17 cellular contexts compared by ENCODE assay signal in the genomic region with DNA sequence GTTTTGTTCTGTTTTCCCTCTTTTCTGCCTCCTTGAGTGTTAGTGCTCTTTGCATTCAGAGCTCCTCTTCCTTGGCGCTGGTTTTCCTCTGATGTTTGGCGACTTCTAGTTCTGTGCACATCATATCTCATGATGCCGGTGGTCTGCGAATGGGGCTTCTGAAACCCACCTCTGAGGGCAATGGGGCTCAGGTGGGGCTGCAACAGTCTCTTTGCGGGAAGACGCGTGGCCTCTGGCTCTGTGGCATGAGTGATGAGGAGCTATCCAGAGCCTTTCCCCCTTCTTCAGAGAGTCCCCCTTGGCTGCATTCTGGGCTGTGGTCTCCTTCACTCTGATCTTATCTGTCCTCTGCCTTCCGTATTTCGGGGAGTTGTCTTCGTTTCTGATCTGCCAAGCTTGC. TPM values are rescaled to one million over a fixed set of nuclear protein-coding genes. Genes with fewer than 3 reads are reported as not detected.
DNase-seq lines count a peak whose midpoint lies in the region; ATAC-seq and TF ChIP-seq lines count a peak whose summit lies in the region.
"Had no signal": no experiment of that assay in that cellular context is flagged by ENCODE, and none has a peak within 500 bp of the region (broad histone marks: within the 10 kb centered on the region; RNA-seq: fewer than 3 reads in every experiment).

No MANE protein-coding gene starts in this region.

- intact Hi-C loops in natural killer cell (cut with micrococcal nuclease): no loop called here

- H3K27ac Mint-ChIP-seq in T-helper 1 cell treated with Interleukin-12 subunit alpha and Interleukin-12 subunit beta and Interleukin-4 antibody, amounts not matched to agents 30 μg/mL and 1 μg/mL, for 36 hours: peak overlapping the region; percentile 32
- peak overlapping the region; percentile 60 to 77 for H3K27ac Mint-ChIP-seq in natural killer cell treated with Interleukin-12 subunit alpha and Interleukin-12 subunit beta and Interleukin-15 and Interleukin-18, amount 100 ng/mL, for 72 hours
- peak overlapping the region in 1 of 2 donors; percentile 52 for H3K27ac Mint-ChIP-seq in natural killer cell
- peak overlapping the region; percentile 33 for H3K27ac Mint-ChIP-seq in neural progenitor cell
- peak overlapping the region; percentile 63 for H3K27ac Mint-ChIP-seq in stimulated activated effector memory CD8-positive, alpha-beta T cell treated with anti-CD3 and anti-CD28 coated beads, Interleukin-12 subunit alpha, Interleukin-12 subunit beta, amount 100 ng/mL, for 72 hours
- H3K27ac Mint-ChIP-seq: CD8-positive, alpha-beta T cell had no signal

- DNase-seq in T-helper 1 cell: no peak
- no peak for DNase-seq in natural killer cell treated with Interleukin-12 subunit alpha and Interleukin-12 subunit beta and Interleukin-15 and Interleukin-18, amount 100 ng/mL, for 72 hours (ENCODE audit: low spot score)
- no peak for DNase-seq in natural killer cell
- no peak for DNase-seq in neural progenitor cell (ENCODE audit: low spot score)
- DNase-seq in stimulated activated effector memory CD8-positive, alpha-beta T cell treated with anti-CD3 and anti-CD28 coated beads, Interleukin-12 subunit alpha, Interleukin-12 subunit beta, amount 100 ng/mL, for 72 hours (ENCODE audit: low spot score in 2 of 2): no peak
- no peak for DNase-seq in HPDE6-E6E7 (ENCODE audit: extremely low spot score)
- DNase-seq: Calu3; CD8-positive, alpha-beta T cell; DMS79 treated with DMSO at 0.1 percent for 48 hours; GF-D8; H9 had no signal

- H3K9me3 Mint-ChIP-seq in T-helper 1 cell treated with Interleukin-12 subunit alpha and Interleukin-12 subunit beta and Interleukin-4 antibody, amounts not matched to agents 30 μg/mL and 1 μg/mL, for 36 hours: no peaks in the 10 kb centered on the region
- no peaks in the 10 kb centered on the region for H3K9me3 Mint-ChIP-seq in natural killer cell treated with Interleukin-12 subunit alpha and Interleukin-12 subunit beta and Interleukin-15 and Interleukin-18, amount 100 ng/mL, for 72 hours
- H3K9me3 Mint-ChIP-seq in natural killer cell (no peaks in the 10 kb centered on the region), neural progenitor cell (peaks cover 3% of the 10 kb centered on the region)
- no peaks in the 10 kb centered on the region for H3K9me3 Mint-ChIP-seq in stimulated activated effector memory CD8-positive, alpha-beta T cell treated with anti-CD3 and anti-CD28 coated beads, Interleukin-12 subunit alpha, Interleukin-12 subunit beta, amount 100 ng/mL, for 72 hours
- H3K9me3 Mint-ChIP-seq: H9 had no signal

- H3K36me3 Mint-ChIP-seq in T-helper 1 cell treated with Interleukin-12 subunit alpha and Interleukin-12 subunit beta and Interleukin-4 antibody, amounts not matched to agents 30 μg/mL and 1 μg/mL, for 36 hours (ENCODE audit: low read depth): peaks cover 23% of the 10 kb centered on the region
- peaks cover 11% of the 10 kb centered on the region for H3K36me3 Mint-ChIP-seq in natural killer cell treated with Interleukin-12 subunit alpha and Interleukin-12 subunit beta and Interleukin-15 and Interleukin-18, amount 100 ng/mL, for 72 hours
- H3K36me3 Mint-ChIP-seq in natural killer cell: no peaks in the 10 kb centered on the region
- no peaks in the 10 kb centered on the region for H3K36me3 Mint-ChIP-seq in neural progenitor cell
- H3K36me3 Mint-ChIP-seq in stimulated activated effector memory CD8-positive, alpha-beta T cell treated with anti-CD3 and anti-CD28 coated beads, Interleukin-12 subunit alpha, Interleukin-12 subunit beta, amount 100 ng/mL, for 72 hours: peaks cover 66% of the 10 kb centered on the region
- H3K36me3 Mint-ChIP-seq: CD14-positive monocyte; CD8-positive, alpha-beta T cell had no signal

- ATAC-seq in natural killer cell treated with Interleukin-12 subunit alpha and Interleukin-12 subunit beta and Interleukin-15 and Interleukin-18, amount 100 ng/mL, for 72 hours: no peak
- ATAC-seq in natural killer cell: no peak
- no peak for ATAC-seq in stimulated activated effector memory CD8-positive, alpha-beta T cell treated with anti-CD3 and anti-CD28 coated beads, Interleukin-12 subunit alpha, Interleukin-12 subunit beta, amount 100 ng/mL, for 72 hours
- ATAC-seq in HG02852 (IDR thresholded peaks at IDR 0.05; ENCODE audit: unreplicated experiment): no peak
- ATAC-seq: A549; CD8-positive, alpha-beta T cell had no signal

- no peaks in the 10 kb centered on the region for H3K4me1 ChIP-seq in neural progenitor cell
- H3K4me1 ChIP-seq: A549, BLaER1 had no signal

- no peaks in the 10 kb centered on the region for H3K27me3 ChIP-seq in neural progenitor cell
- H3K27me3 ChIP-seq: BLaER1 had no signal

- no peaks in the 10 kb centered on the region for H3F3A ChIP-seq in neural progenitor cell (ENCODE audit: low read depth)

- H3K27ac ChIP-seq in neural progenitor cell: no peak overlapping the region
- H3K27ac ChIP-seq: 22Rv1, A549, BLaER1 had no signal

- H3K27me3 Mint-ChIP-seq in T-helper 1 cell treated with Interleukin-12 subunit alpha and Interleukin-12 subunit beta and Interleukin-4 antibody, amounts not matched to agents 30 μg/mL and 1 μg/mL, for 36 hours (ENCODE audit: low read depth): no peaks in the 10 kb centered on the region
- H3K27me3 Mint-ChIP-seq in natural killer cell treated with Interleukin-12 subunit alpha and Interleukin-12 subunit beta and Interleukin-15 and Interleukin-18, amount 100 ng/mL, for 72 hours: peaks cover 0 to 4% of the 10 kb centered on the region in 2 donors
- H3K27me3 Mint-ChIP-seq in natural killer cell (ENCODE audit: low read depth in 2 of 2) (peaks cover 6 to 8% of the 10 kb centered on the region in 2 donors), neural progenitor cell (ENCODE audit: insufficient read depth, low read depth) (peaks cover 4% of the 10 kb centered on the region)

- H3K4me2 ChIP-seq in neural progenitor cell: no peak overlapping the region
- H3K4me2 ChIP-seq: A549, BLaER1 had no signal

- TF ChIP-seq CTCF in natural killer cell (IDR thresholded peaks at IDR 0.05) (no peak), neural progenitor cell (IDR thresholded peaks at IDR 0.05) (no peak)

- no peak overlapping the region for H3K9ac ChIP-seq in neural progenitor cell
- H3K9ac ChIP-seq: BLaER1 had no signal

- peaks cover 22% of the 10 kb centered on the region for H3K4me1 Mint-ChIP-seq in T-helper 1 cell treated with Interleukin-12 subunit alpha and Interleukin-12 subunit beta and Interleukin-4 antibody, amounts not matched to agents 30 μg/mL and 1 μg/mL, for 36 hours (ENCODE audit: low read depth)
- peaks cover 24 to 34% of the 10 kb centered on the region in 2 donors for H3K4me1 Mint-ChIP-seq in natural killer cell treated with Interleukin-12 subunit alpha and Interleukin-12 subunit beta and Interleukin-15 and Interleukin-18, amount 100 ng/mL, for 72 hours (ENCODE audit: low read depth in 2 of 2)
- H3K4me1 Mint-ChIP-seq in natural killer cell (peaks cover 17 to 41% of the 10 kb centered on the region in 2 donors), neural progenitor cell (no peaks in the 10 kb centered on the region)
- H3K4me1 Mint-ChIP-seq in stimulated activated effector memory CD8-positive, alpha-beta T cell treated with anti-CD3 and anti-CD28 coated beads, Interleukin-12 subunit alpha, Interleukin-12 subunit beta, amount 100 ng/mL, for 72 hours: peaks cover 27% of the 10 kb centered on the region
- H3K4me1 Mint-ChIP-seq: CD14-positive monocyte, H9 had no signal

- H3K9me3 ChIP-seq in neural progenitor cell (ENCODE audit: low read depth): no peaks in the 10 kb centered on the region
- H3K9me3 ChIP-seq: A549 had no signal

- no peaks in the 10 kb centered on the region for H3K79me2 ChIP-seq in neural progenitor cell (ENCODE audit: low read depth)

- H3K36me3 ChIP-seq in neural progenitor cell: no peaks in the 10 kb centered on the region

- no peak overlapping the region for H2AFZ ChIP-seq in neural progenitor cell (replicated peaks)

- H3K4me3 Mint-ChIP-seq in T-helper 1 cell treated with Interleukin-12 subunit alpha and Interleukin-12 subunit beta and Interleukin-4 antibody, amounts not matched to agents 30 μg/mL and 1 μg/mL, for 36 hours: no peak overlapping the region
- peak overlapping the region; percentile 52 for H3K4me3 Mint-ChIP-seq in natural killer cell treated with Interleukin-12 subunit alpha and Interleukin-12 subunit beta and Interleukin-15 and Interleukin-18, amount 100 ng/mL, for 72 hours
- H3K4me3 Mint-ChIP-seq in natural killer cell (no peak overlapping the region), neural progenitor cell (no peak overlapping the region)
- H3K4me3 Mint-ChIP-seq in stimulated activated effector memory CD8-positive, alpha-beta T cell treated with anti-CD3 and anti-CD28 coated beads, Interleukin-12 subunit alpha, Interleukin-12 subunit beta, amount 100 ng/mL, for 72 hours: no peak overlapping the region
- H3K4me3 Mint-ChIP-seq: CD14-positive monocyte; CD8-positive, alpha-beta T cell; H9 had no signal

- H3K4me3 ChIP-seq in neural progenitor cell: no peak overlapping the region
- H3K4me3 ChIP-seq: A549, BLaER1 had no signal

- H4K20me1 ChIP-seq in neural progenitor cell (ENCODE audit: low read depth): no peaks in the 10 kb centered on the region
- H4K20me1 ChIP-seq: BLaER1 had no signal

RNA-seq across cellular contexts. Expression of gene TNFRSF8, which starts 39.0 kb away (rescaled TPM):
- 10 to 100 TPM; 16.3 to 77.3 TPM for total RNA-seq in natural killer cell treated with Interleukin-12 subunit alpha and Interleukin-12 subunit beta and Interleukin-15 and Interleukin-18, amount 100 ng/mL, for 72 hours
- total RNA-seq in natural killer cell (1 to 10 TPM in 1 of 3 donors, under 1 TPM in 2; 0.34 to 1.7 (median 0.50) TPM), neural progenitor cell (ENCODE audit: low replicate concordance) (not detected in 2 replicates)
- total RNA-seq: Calu3; CD8-positive, alpha-beta T cell had no signal

Comparison
In these comparisons a context has a peak if more than half of its experiments do, and no peak if none do; other contexts are left out.
1. RNA of gene TNFRSF8, which starts 39.0 kb away (total RNA-seq): 16.3 to 77.3 TPM in natural killer cell treated with Interleukin-12 subunit alpha and Interleukin-12 subunit beta and Interleukin-15 and Interleukin-18, amount 100 ng/mL, for 72 hours; 0.34 to 1.7 TPM in natural killer cell and not detected in neural progenitor cell; every median in the first group is over 4 times any median in the second.